ENCODE assay signal across 20 cellular contexts in the genomic region with DNA sequence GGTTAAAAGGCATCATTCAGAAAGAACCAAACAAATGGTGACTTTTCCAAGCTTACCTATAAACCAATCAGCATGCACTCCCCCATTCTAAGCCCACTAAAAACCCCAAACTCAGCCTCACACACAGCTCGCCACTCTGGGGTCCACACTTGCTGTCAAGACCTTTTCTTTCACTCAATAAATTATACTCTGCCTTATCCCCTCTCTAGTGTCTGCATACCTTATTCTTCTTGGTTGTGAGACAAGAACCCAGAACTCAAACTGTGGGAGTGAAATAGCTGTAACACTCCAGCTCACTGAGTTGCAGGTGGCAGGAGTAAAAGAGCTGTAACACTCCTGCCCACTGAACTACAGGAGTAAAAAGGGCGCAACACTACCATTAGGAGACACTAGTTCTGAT.
"Had no signal": no experiment of that assay in that cellular context is flagged by ENCODE, and none has a peak within 500 bp of the region (broad histone marks: within the 10 kb centered on the region; RNA-seq: fewer than 3 reads in every experiment).

No MANE protein-coding gene starts in this region.

- H3K4me3 ChIP-seq: SJCRH30 had no signal

- H3K36me3 ChIP-seq: SJCRH30 had no signal

- H3K9me3 ChIP-seq: SJCRH30 had no signal

- DNase-seq: KBM-7, MV-4-11, NCI-H1048, NCI-H1105, NCI-H1417, NCI-H1436 treated with DMSO at 0.1 percent for 48 hours, NCI-H1694, NCI-H1930, NCI-H2081, NCI-H2227 treated with DMSO at 0.1 percent for 48 hours, NCI-H524 treated with DMSO at 0.1 percent for 48 hours, NCI-H69, NCI-H774, PC-3, SHP77, SJCRH30, T-helper 1 cell had no signal

- H3K4me1 ChIP-seq: SJCRH30 had no signal

- H3K27ac ChIP-seq: RWPE1, SJCRH30 had no signal

- ATAC-seq: Panc1, PC-3, SK-N-SH treated with all-trans-retinoic acid at 6 μM for 48 hours had no signal

- H3K27me3 ChIP-seq: SJCRH30 had no signal
